ENCODE assay signal across 8 cellular contexts in genomic region chr4:17511041-17511949, GRCh38. TPM values are rescaled to one million over a fixed set of nuclear protein-coding genes. Genes with fewer than 3 reads are reported as not detected.
DNase-seq lines count a peak whose midpoint lies in the region; ATAC-seq and TF ChIP-seq lines count a peak whose summit lies in the region.

No MANE protein-coding gene starts in this region.

- H3K4me3 ChIP-seq in HUES48 (ENCODE audit: low read depth, low read length), result peak overlapping the region; percentile 79
- H3K4me3 ChIP-seq in lung, result peak overlapping the region; percentile 88

- H3K4me1 ChIP-seq in HUES48 (ENCODE audit: control insufficient read depth, insufficient read depth, low read length) (peaks cover 19% of the 10 kb centered on the region), lung (ENCODE audit: control insufficient read depth in 2 of 2, insufficient read depth in 2 of 2, low read length in 2 of 2) (peaks cover 0 to 6% of the 10 kb centered on the region in 2 donors)

- no peak for TF ChIP-seq CTCF in lung (IDR thresholded peaks at IDR 0.05; ENCODE audit: control extremely low read depth, extremely low read depth)

- peaks cover 6% of the 10 kb centered on the region; the same call in 1 of the 2 replicates for H3K36me3 ChIP-seq in HUES48 (ENCODE audit: control insufficient read depth, insufficient read depth, low read length)
- peaks cover 5 to 9% of the 10 kb centered on the region in 2 donors for H3K36me3 ChIP-seq in lung (ENCODE audit: control insufficient read depth in 2 of 2, insufficient read depth in 2 of 2, low read length in 2 of 2)

- H3K9me3 ChIP-seq in HUES48 (ENCODE audit: control insufficient read depth, insufficient read depth, low read length), result no peaks in the 10 kb centered on the region
- H3K9me3 ChIP-seq in lung (ENCODE audit: control insufficient read depth in 2 of 2, insufficient read depth in 1 of 2, low read length in 1 of 2), result no peaks in the 10 kb centered on the region

- DNase-seq in ELF-1 (ENCODE audit: low read depth, low spot score) (peak; percentile 83), dermis microvascular lymphatic vessel endothelial cell (ENCODE audit: low read depth in 2 of 2) (peak; percentile 30 to 55), lung (ENCODE audit: low spot score) (peak; percentile 70)
- DNase-seq in stimulated activated CD4-positive, alpha-beta T cell treated with anti-CD3 and anti-CD28 coated beads, TNF-alpha, amount 100 ng/mL, for 24 hours (ENCODE audit: low read depth in 3 of 3), result peak; percentile 28 to 61 (median 41)
- DNase-seq in NK-92 treated with Interleukin-12 subunit alpha and Interleukin-12 subunit beta, amount 100 ng/mL, for 24 hours (lab: John Stamatoyannopoulos, UW), result no peak

- ATAC-seq in GM21447 (IDR thresholded peaks at IDR 0.05; ENCODE audit: unreplicated experiment), result peak; percentile 58
- ATAC-seq in activated CD4-positive, CD25-positive, alpha-beta regulatory T cell treated with anti-CD3 and anti-CD28 coated beads, Interleukin-2, amount 50 U/mL, for 24 hours, result peak; percentile 71
- peak; percentile 57 for ATAC-seq in lung (ENCODE audit: insufficient read depth, low FRiP score)

- H3K27ac ChIP-seq in HUES48 (ENCODE audit: low read depth, low read length) (no peak overlapping the region), lung (ENCODE audit: low read depth in 1 of 2, low read length in 1 of 2) (peak overlapping the region; percentile 80 to 93)

- 5 to 11% methylated on average over 42 to 44 of the region's 44 CpGs for WGBS in lung, 2 donors

- H3K27me3 ChIP-seq in HUES48 (ENCODE audit: control insufficient read depth, insufficient read depth, low read length) (peaks cover 17% of the 10 kb centered on the region; the same call in 1 of the 2 replicates), lung (ENCODE audit: control insufficient read depth, insufficient read depth) (no peaks in the 10 kb centered on the region)

- H3K9ac ChIP-seq in HUES48 (ENCODE audit: low read depth, low read length), result peak overlapping the region; percentile 55; the same call in 1 of the 2 replicates

RNA-seq across cellular contexts. Expression of gene QDPR, which starts 0.6 kb away (rescaled TPM):
- total RNA-seq in dermis microvascular lymphatic vessel endothelial cell (11.0 and 17.7 TPM in 2 replicates), lung (10 to 100 TPM; 26.3 to 45.4 TPM)
- 10 to 100 TPM; 23.4 to 36.5 TPM for polyA plus RNA-seq in lung

RNA-seq across cellular contexts. Expression of gene CLRN2, which starts 3.7 kb away (rescaled TPM):
- not detected in 2 replicates for total RNA-seq in dermis microvascular lymphatic vessel endothelial cell
- total RNA-seq in lung, result not detected
- not detected for polyA plus RNA-seq in lung
